8 cellular contexts compared by ENCODE assay signal in the genomic region with DNA sequence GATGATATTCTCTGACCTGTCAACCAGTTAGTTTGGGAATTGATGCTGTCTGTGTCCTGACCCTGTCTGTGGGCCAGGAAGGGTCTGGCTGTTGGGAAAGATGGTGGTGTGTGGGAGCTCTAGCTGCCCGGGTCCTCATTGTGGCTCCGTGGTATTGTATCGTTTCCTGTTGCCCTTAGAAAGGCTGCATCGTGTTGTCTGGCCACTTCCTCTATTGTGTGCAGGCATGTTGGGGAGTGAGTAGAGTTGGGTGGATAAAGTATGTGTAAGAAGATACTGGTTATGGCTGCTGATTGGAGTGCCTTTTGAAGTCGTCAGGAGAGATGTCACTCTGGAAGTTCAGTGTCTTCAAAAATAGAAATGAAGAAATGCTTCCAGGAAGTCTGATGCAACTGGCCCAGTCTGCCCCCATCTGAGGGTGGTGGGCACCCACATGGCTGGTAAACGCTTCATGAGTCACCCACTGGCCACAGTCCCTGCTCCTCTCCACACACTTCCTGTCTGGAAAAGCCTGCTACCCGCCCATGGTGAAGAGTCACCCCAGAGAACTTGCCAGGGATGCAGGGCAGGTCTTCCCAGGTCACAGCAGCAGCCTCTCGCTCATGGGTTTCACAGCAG. TPM values are rescaled to one million over a fixed set of nuclear protein-coding genes. Genes with fewer than 3 reads are reported as not detected.
DNase-seq lines count a peak whose midpoint lies in the region; ATAC-seq and TF ChIP-seq lines count a peak whose summit lies in the region.

No MANE protein-coding gene starts in this region.

- H3K27ac ChIP-seq in PC-9: peak overlapping the region; percentile 80
- H3K27ac ChIP-seq in heart right ventricle: peak overlapping the region in 8 of 10 donors; percentile 26 to 83 (median 52)

- H3K4me1 ChIP-seq in PC-9 (replicated peaks; ENCODE audit: insufficient read depth) (peaks cover 34% of the 10 kb centered on the region), heart right ventricle (peaks cover 14 to 54% (median 35%) of the 10 kb centered on the region in 9 donors), skeletal muscle satellite cell (ENCODE audit: control insufficient read depth, insufficient read depth, low read length) (peaks cover 41% of the 10 kb centered on the region)

- no peaks in the 10 kb centered on the region for H3K9me2 ChIP-seq in PC-9 (ENCODE audit: insufficient read depth)

- peaks cover 28% of the 10 kb centered on the region for H3F3A ChIP-seq in PC-9 (ENCODE audit: insufficient read depth, low read depth)

- H3K9ac ChIP-seq in skeletal muscle satellite cell (ENCODE audit: low read depth, low read length): peak overlapping the region; percentile 79

- peak in 9 of 14 donors; percentile 28 to 84 (median 53) for DNase-seq in C1 segment of cervical spinal cord (lab: John Stamatoyannopoulos, UW)
- peak; percentile 74 for DNase-seq in GOT3 (lab: John Stamatoyannopoulos, UW)
- peak; percentile 73 to 76 for DNase-seq in PC-9
- peak in 1 of 2 donors; percentile 85 for DNase-seq in activated naive CD4-positive, alpha-beta T cell treated with anti-CD3 and anti-CD28 coated beads, Interleukin-2, amount 50 U/mL, for 72 hours (ENCODE audit: low spot score in 2 of 2)
- peak; percentile 49 to 80 for DNase-seq in heart right ventricle
- no peak for DNase-seq in NCI-H1436 (lab: John Stamatoyannopoulos, UW)
- no peak for DNase-seq in mesenteric fat pad (ENCODE audit: low spot score)

- H4K20me1 ChIP-seq in PC-9 (ENCODE audit: insufficient read depth): no peaks in the 10 kb centered on the region

- CTCF ChIA-PET in PC-9 (lab: Charles Lee): no interaction called here

- H3K36me3 ChIP-seq in PC-9 (ENCODE audit: low read depth): no peaks in the 10 kb centered on the region
- peaks cover 0 to 9% (median 0%) of the 10 kb centered on the region in 9 donors for H3K36me3 ChIP-seq in heart right ventricle
- H3K36me3 ChIP-seq in skeletal muscle satellite cell (ENCODE audit: insufficient read depth, low read length): peaks cover 10% of the 10 kb centered on the region

- H3K9me3 ChIP-seq in PC-9 (ENCODE audit: insufficient read depth, low read depth): no peaks in the 10 kb centered on the region
- H3K9me3 ChIP-seq in heart right ventricle: no peaks in the 10 kb centered on the region
- H3K9me3 ChIP-seq in skeletal muscle satellite cell (replicated peaks; ENCODE audit: low read length): no peaks in the 10 kb centered on the region

- peak; percentile 27 to 74 for ATAC-seq in activated naive CD4-positive, alpha-beta T cell treated with anti-CD3 and anti-CD28 coated beads, Interleukin-2, amount 50 U/mL, for 72 hours
- peak; percentile 85 to 98 (median 94) for ATAC-seq in heart right ventricle

- H3K27ac Mint-ChIP-seq in activated naive CD4-positive, alpha-beta T cell treated with anti-CD3 and anti-CD28 coated beads, Interleukin-2, amount 50 U/mL, for 72 hours: peak overlapping the region; percentile 83 to 96

- H3K4me2 ChIP-seq in PC-9 (peak overlapping the region; percentile 18), skeletal muscle satellite cell (ENCODE audit: low read length) (peak overlapping the region; percentile 69)

- H3K27me3 ChIP-seq in PC-9 (ENCODE audit: insufficient read depth, low read depth) (no peaks in the 10 kb centered on the region), heart right ventricle (no peaks in the 10 kb centered on the region), skeletal muscle satellite cell (ENCODE audit: control insufficient read depth, insufficient read depth, low read length) (no peaks in the 10 kb centered on the region)

- WGBS in heart right ventricle, 2 donors: 34 to 37% methylated on average over 8 of the region's 8 CpGs

- H3K36me3 Mint-ChIP-seq in activated naive CD4-positive, alpha-beta T cell treated with anti-CD3 and anti-CD28 coated beads, Interleukin-2, amount 50 U/mL, for 72 hours: peaks cover 0 to 24% of the 10 kb centered on the region in 2 donors

- no TSS peak for BruUV-seq in PC-9 (replicated peaks; lab: Mats Ljungman, UMichigan)

- POLR2A ChIA-PET in PC-9 (lab: Charles Lee; ENCODE audit: unreplicated experiment): interaction anchor here (0.6 kb wide), 1 partner anchor 22 kb away, joined by 3 read pairs; no protein-coding TSS in a partner anchor

- H2AFZ ChIP-seq in PC-9: no peak overlapping the region

- peaks cover 14% of the 10 kb centered on the region; the same call in 1 of the 2 replicates for H3K79me2 ChIP-seq in PC-9 (ENCODE audit: low read depth)

- intact Hi-C loops in PC-9 (cut with micrococcal nuclease; ENCODE audit: unreplicated experiment): loop anchor here (1.0 kb wide), 1 partner anchor 22 kb away; no protein-coding TSS in a partner anchor
- intact Hi-C loops in heart right ventricle (cut with DNase I): no loop called here

- peaks cover 0 to 4% of the 10 kb centered on the region in 2 donors for H3K9me3 Mint-ChIP-seq in activated naive CD4-positive, alpha-beta T cell treated with anti-CD3 and anti-CD28 coated beads, Interleukin-2, amount 50 U/mL, for 72 hours

- no peak for TF ChIP-seq CTCF in PC-9 (conservative IDR thresholded peaks at IDR 0.05)
- TF ChIP-seq CTCF in heart right ventricle (IDR thresholded peaks at IDR 0.05): no peak

- H3K4me3 ChIP-seq in PC-9 (no peak overlapping the region), heart right ventricle (no peak overlapping the region), skeletal muscle satellite cell (ENCODE audit: low read length) (peak overlapping the region; percentile 43)

RNA-seq across cellular contexts. Expression of a gene that starts 27.9 kb away (rescaled TPM):
- total RNA-seq in PC-9 (2021) (18.8 and 24.7 TPM in 2 replicates), heart right ventricle (10 to 100 TPM; 12.9 to 21.0 (median 13.9) TPM), mesenteric fat pad (17.5 TPM)
- total RNA-seq in activated naive CD4-positive, alpha-beta T cell treated with anti-CD3 and anti-CD28 coated beads, Interleukin-2, amount 50 U/mL, for 72 hours: 10 to 100 TPM; 23.2 to 25.1 TPM
- polyA plus RNA-seq in heart right ventricle: 10 to 100 TPM; 13.5 to 15.3 TPM
- 5.2 and 5.3 TPM in 2 replicates for total RNA-seq in skeletal muscle satellite cell (2012; rRNA removed)

Comparison
In these comparisons a context has a peak if more than half of its experiments do, and no peak if none do; other contexts are left out.
1. DNase-seq: peak in C1 segment of cervical spinal cord (9 of 14), GOT3 (single experiment), PC-9 (2 of 2) and heart right ventricle (2 of 2); none in NCI-H1436 (single experiment) and mesenteric fat pad (single experiment).